ENCODE assay signal across 11 cellular contexts in the genomic region with DNA sequence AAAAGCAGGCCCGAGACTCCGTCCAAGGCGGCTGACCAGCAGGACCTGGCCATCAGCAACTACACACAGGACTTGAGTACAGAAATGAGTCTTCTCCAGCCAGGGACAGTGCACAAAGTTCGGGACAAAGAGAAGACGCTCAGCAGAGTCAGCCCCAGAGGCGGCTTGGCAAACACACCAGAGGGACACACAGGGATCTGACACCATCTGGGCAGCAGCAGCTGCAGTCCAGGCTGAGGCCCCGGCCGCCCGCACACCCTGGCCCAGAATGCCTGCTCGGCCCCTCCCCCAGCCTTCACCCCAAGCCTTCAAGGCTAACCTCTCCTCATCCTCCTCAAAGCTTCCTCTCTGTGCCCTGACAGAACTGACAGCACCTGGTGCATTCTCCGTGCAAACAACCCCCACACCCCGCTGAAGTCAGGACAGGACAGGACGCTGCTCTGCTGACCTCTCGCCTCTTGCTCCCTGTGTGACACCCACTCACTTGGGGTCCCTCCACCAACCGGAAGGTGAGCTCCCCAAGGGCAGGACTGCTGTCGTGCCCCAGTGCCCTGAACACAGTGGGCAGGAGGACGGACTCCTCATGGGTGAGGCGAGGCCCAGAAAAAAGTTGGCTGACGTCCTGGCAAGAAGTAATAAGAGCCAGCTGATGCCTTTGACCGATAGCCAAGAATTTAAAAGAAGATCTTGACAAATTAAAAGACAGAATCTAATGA.
DNase-seq lines count a peak whose midpoint lies in the region; ATAC-seq and TF ChIP-seq lines count a peak whose summit lies in the region.
"Had no signal": no experiment of that assay in that cellular context is flagged by ENCODE, and none has a peak within 500 bp of the region (broad histone marks: within the 10 kb centered on the region; RNA-seq: fewer than 3 reads in every experiment).

No MANE protein-coding gene starts in this region.

- no peaks in the 10 kb centered on the region for H3K36me3 ChIP-seq in RWPE2 (ENCODE audit: low read depth)

- H3K4me1 Mint-ChIP-seq in activated naive CD8-positive, alpha-beta T cell treated with anti-CD3 and anti-CD28 coated beads for 36 hours: peaks cover 6% of the 10 kb centered on the region
- H3K4me1 Mint-ChIP-seq in activated CD8-positive, alpha-beta T cell treated with anti-CD3 and anti-CD28 coated beads for 36 hours (ENCODE audit: low read depth): peaks cover 18% of the 10 kb centered on the region
- peaks cover 9% of the 10 kb centered on the region for H3K4me1 Mint-ChIP-seq in CD14-positive monocyte

- H3K27ac ChIP-seq in RWPE2 (ENCODE audit: poor library complexity, severe bottlenecking): peak overlapping the region; percentile 16

- no peak for DNase-seq in AG04449 (ENCODE audit: low read depth, low spot score)
- no peak for DNase-seq in RWPE2 (ENCODE audit: low spot score)
- peak; percentile 74 for DNase-seq in fibroblast of pulmonary artery (ENCODE audit: low read depth)
- no peak for DNase-seq in omental fat pad (ENCODE audit: low spot score)
- DNase-seq in activated naive CD8-positive, alpha-beta T cell treated with anti-CD3 and anti-CD28 coated beads for 36 hours: no peak
- DNase-seq in activated CD8-positive, alpha-beta T cell treated with anti-CD3 and anti-CD28 coated beads for 36 hours: no peak
- DNase-seq in CD14-positive monocyte (ENCODE audit: low spot score): no peak
- DNase-seq: KBM-7 had no signal

- peaks cover 19% of the 10 kb centered on the region for H3K4me1 ChIP-seq in RWPE2 (ENCODE audit: insufficient read depth, poor library complexity, severe bottlenecking)

- CTCF ChIA-PET in AG04449 (lab: Yijun Ruan, JAX): interaction anchor here (0.9 to 4.3 kb wide), 7 partner anchors 11 to 527 kb away, joined by 3 to 24 read pairs (median 3); no protein-coding TSS in a partner anchor
- CTCF ChIA-PET in activated CD8-positive, alpha-beta T cell treated with anti-CD3 and anti-CD28 coated beads for 36 hours (lab: Charles Lee): interaction anchor here (1.1 kb wide), 1 partner anchor 10 kb away, joined by 3 read pairs; no protein-coding TSS in a partner anchor

- H3K27me3 ChIP-seq in RWPE2 (ENCODE audit: insufficient read depth, poor library complexity, severe bottlenecking): no peaks in the 10 kb centered on the region

- POLR2A ChIA-PET in AG04449 (lab: Yijun Ruan, JAX): interaction anchor here (0.7 to 1.6 kb wide), 5 partner anchors 8 to 523 kb away, joined by 3 to 5 read pairs (median 3); no protein-coding TSS in a partner anchor
- POLR2A ChIA-PET in activated CD8-positive, alpha-beta T cell treated with anti-CD3 and anti-CD28 coated beads for 36 hours (lab: Charles Lee): no interaction called here

- intact Hi-C loops in activated CD8-positive, alpha-beta T cell treated with anti-CD3 and anti-CD28 coated beads for 36 hours (cut with micrococcal nuclease): no loop called here
- intact Hi-C loops in CD14-positive monocyte (cut with micrococcal nuclease): no loop called here

- H3K27me3 Mint-ChIP-seq in activated naive CD8-positive, alpha-beta T cell treated with anti-CD3 and anti-CD28 coated beads for 36 hours: no peaks in the 10 kb centered on the region
- H3K27me3 Mint-ChIP-seq in activated CD8-positive, alpha-beta T cell treated with anti-CD3 and anti-CD28 coated beads for 36 hours: no peaks in the 10 kb centered on the region
- H3K27me3 Mint-ChIP-seq in CD14-positive monocyte (ENCODE audit: low read depth in 3 of 3): peaks cover 0 to 4% (median 3%) of the 10 kb centered on the region in 3 donors
- H3K27me3 Mint-ChIP-seq: B cell; dendritic cell treated with granulocyte-macrophage colony-stimulating factor and Interleukin-4, amounts not matched to agents 40 ng/mL and 50 ng/mL, for 4 days had no signal

- no peaks in the 10 kb centered on the region for H3K9me3 Mint-ChIP-seq in activated naive CD8-positive, alpha-beta T cell treated with anti-CD3 and anti-CD28 coated beads for 36 hours
- no peaks in the 10 kb centered on the region for H3K9me3 Mint-ChIP-seq in activated CD8-positive, alpha-beta T cell treated with anti-CD3 and anti-CD28 coated beads for 36 hours
- peaks cover 0 to 10% (median 0%) of the 10 kb centered on the region in 7 donors for H3K9me3 Mint-ChIP-seq in CD14-positive monocyte
- H3K9me3 Mint-ChIP-seq: dendritic cell treated with granulocyte-macrophage colony-stimulating factor and Interleukin-4, amounts not matched to agents 40 ng/mL and 50 ng/mL, for 4 days had no signal

- H3K27ac Mint-ChIP-seq in activated naive CD8-positive, alpha-beta T cell treated with anti-CD3 and anti-CD28 coated beads for 36 hours: no peak overlapping the region
- no peak overlapping the region for H3K27ac Mint-ChIP-seq in activated CD8-positive, alpha-beta T cell treated with anti-CD3 and anti-CD28 coated beads for 36 hours
- no peak overlapping the region for H3K27ac Mint-ChIP-seq in CD14-positive monocyte
- H3K27ac Mint-ChIP-seq: B cell; dendritic cell treated with granulocyte-macrophage colony-stimulating factor and Interleukin-4, amounts not matched to agents 40 ng/mL and 50 ng/mL, for 4 days had no signal

- H3K36me3 Mint-ChIP-seq in activated naive CD8-positive, alpha-beta T cell treated with anti-CD3 and anti-CD28 coated beads for 36 hours: no peaks in the 10 kb centered on the region
- peaks cover 4% of the 10 kb centered on the region for H3K36me3 Mint-ChIP-seq in activated CD8-positive, alpha-beta T cell treated with anti-CD3 and anti-CD28 coated beads for 36 hours (ENCODE audit: low read depth)
- peaks cover 0 to 6% of the 10 kb centered on the region in 2 donors for H3K36me3 Mint-ChIP-seq in CD14-positive monocyte

- H3K4me3 Mint-ChIP-seq in activated naive CD8-positive, alpha-beta T cell treated with anti-CD3 and anti-CD28 coated beads for 36 hours: no peak overlapping the region
- no peak overlapping the region for H3K4me3 Mint-ChIP-seq in activated CD8-positive, alpha-beta T cell treated with anti-CD3 and anti-CD28 coated beads for 36 hours
- no peak overlapping the region for H3K4me3 Mint-ChIP-seq in CD14-positive monocyte
- H3K4me3 Mint-ChIP-seq: B cell; dendritic cell treated with granulocyte-macrophage colony-stimulating factor and Interleukin-4, amounts not matched to agents 40 ng/mL and 50 ng/mL, for 4 days had no signal

- H3K9me3 ChIP-seq in RWPE2 (ENCODE audit: severe bottlenecking): no peaks in the 10 kb centered on the region

- H3K4me3 ChIP-seq in AG04449 (ENCODE audit: low read depth, low read length) (peak overlapping the region; percentile 4; the same call in 1 of the 2 replicates), RWPE2 (ENCODE audit: severe bottlenecking) (no peak overlapping the region), fibroblast of pulmonary artery (replicated peaks; ENCODE audit: low read depth, low read length) (peak overlapping the region; percentile 17)

- TF ChIP-seq CTCF in AG04449 (IDR thresholded peaks at IDR 0.05; ENCODE audit: insufficient read depth, low read length, missing control alignments): no peak
- TF ChIP-seq CTCF in RWPE2 (IDR thresholded peaks at IDR 0.05; ENCODE audit: poor library complexity, severe bottlenecking): no peak
- TF ChIP-seq CTCF in fibroblast of pulmonary artery (IDR thresholded peaks at IDR 0.05; ENCODE audit: low read length, missing control alignments): no peak
- no peak for TF ChIP-seq CTCF in omental fat pad (IDR thresholded peaks at IDR 0.05)
- TF ChIP-seq CTCF in activated CD8-positive, alpha-beta T cell treated with anti-CD3 and anti-CD28 coated beads for 36 hours (IDR thresholded peaks at IDR 0.05): no peak
- no peak for TF ChIP-seq CTCF in CD14-positive monocyte (IDR thresholded peaks at IDR 0.05)

- ATAC-seq in RWPE2 (ENCODE audit: low read depth) (peak; percentile 41; the same call in 1 of the 3 replicates), omental fat pad (ENCODE audit: low FRiP score) (peak; percentile 54), HG03442 (IDR thresholded peaks at IDR 0.05; ENCODE audit: unreplicated experiment) (no peak)
- no peak for ATAC-seq in activated CD8-positive, alpha-beta T cell treated with anti-CD3 and anti-CD28 coated beads for 36 hours

Comparison
In these comparisons a context has a peak if more than half of its experiments do, and no peak if none do; other contexts are left out.
1. ATAC-seq: peak in RWPE2 (single experiment) and omental fat pad (single experiment); none in HG03442 (single experiment) and activated CD8-positive, alpha-beta T cell treated with anti-CD3 and anti-CD28 coated beads for 36 hours (single experiment).